Comparison of ENCODE assay signal across 1 cellular context in the genomic region with DNA sequence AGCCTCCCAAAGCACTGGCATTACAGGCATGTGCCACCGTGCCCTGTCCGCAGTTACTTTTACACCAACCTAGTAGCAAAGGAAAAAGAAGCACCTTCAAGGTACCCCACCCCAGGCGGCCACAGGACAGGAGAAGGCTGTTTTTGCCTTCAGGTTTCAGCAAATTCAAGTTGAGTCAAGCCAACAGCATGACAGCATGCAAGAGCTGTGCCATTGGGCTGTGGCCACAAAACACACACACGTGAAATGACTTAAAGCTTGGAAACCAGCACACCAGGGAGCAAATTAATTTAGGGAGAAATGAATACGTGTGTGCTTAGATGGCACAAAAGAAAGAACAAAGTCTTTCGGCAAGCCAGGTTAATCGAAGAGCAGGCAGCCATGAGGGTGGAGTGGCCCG.
TF ChIP-seq lines count a peak whose summit lies in the region.

No MANE protein-coding gene starts in this region.

TF ChIP-seq in A549, 52 proteins besides CTCF, POLR2A, EP300 and RAD21 (continued from another document):
- no peak for TF ChIP-seq ESRRA (IDR thresholded peaks at IDR 0.05; ENCODE audit: borderline replicate concordance, low read length)
- TF ChIP-seq, protein P1, sequence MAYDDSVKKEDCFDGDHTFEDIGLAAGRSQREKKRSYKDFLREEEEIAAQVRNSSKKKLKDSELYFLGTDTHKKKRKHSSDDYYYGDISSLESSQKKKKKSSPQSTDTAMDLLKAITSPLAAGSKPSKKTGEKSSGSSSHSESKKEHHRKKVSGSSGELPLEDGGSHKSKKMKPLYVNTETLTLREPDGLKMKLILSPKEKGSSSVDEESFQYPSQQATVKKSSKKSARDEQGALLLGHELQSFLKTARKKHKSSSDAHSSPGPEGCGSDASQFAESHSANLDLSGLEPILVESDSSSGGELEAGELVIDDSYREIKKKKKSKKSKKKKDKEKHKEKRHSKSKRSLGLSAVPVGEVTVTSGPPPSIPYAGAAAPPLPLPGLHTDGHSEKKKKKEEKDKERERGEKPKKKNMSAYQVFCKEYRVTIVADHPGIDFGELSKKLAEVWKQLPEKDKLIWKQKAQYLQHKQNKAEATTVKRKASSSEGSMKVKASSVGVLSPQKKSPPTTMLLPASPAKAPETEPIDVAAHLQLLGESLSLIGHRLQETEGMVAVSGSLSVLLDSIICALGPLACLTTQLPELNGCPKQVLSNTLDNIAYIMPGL (CRISPR knock-in tag; IDR thresholded peaks at IDR 0.05; ENCODE audit: borderline replicate concordance), result no peak
- no peak for TF ChIP-seq TFCP2L1 (CRISPR knock-in tag; IDR thresholded peaks at IDR 0.05)
- TF ChIP-seq SREBF2 (IDR thresholded peaks at IDR 0.05), result no peak
- no peak for TF ChIP-seq RFX5 (IDR thresholded peaks at IDR 0.05)
- no peak for TF ChIP-seq CBX2 (IDR thresholded peaks at IDR 0.05; ENCODE audit: borderline replicate concordance, low read depth)
- TF ChIP-seq, protein P2, sequence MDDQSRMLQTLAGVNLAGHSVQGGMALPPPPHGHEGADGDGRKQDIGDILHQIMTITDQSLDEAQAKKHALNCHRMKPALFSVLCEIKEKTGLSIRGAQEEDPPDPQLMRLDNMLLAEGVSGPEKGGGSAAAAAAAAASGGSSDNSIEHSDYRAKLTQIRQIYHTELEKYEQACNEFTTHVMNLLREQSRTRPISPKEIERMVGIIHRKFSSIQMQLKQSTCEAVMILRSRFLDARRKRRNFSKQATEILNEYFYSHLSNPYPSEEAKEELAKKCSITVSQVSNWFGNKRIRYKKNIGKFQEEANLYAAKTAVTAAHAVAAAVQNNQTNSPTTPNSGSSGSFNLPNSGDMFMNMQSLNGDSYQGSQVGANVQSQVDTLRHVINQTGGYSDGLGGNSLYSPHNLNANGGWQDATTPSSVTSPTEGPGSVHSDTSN (IDR thresholded peaks at IDR 0.05), result no peak
- TF ChIP-seq, protein P3, sequence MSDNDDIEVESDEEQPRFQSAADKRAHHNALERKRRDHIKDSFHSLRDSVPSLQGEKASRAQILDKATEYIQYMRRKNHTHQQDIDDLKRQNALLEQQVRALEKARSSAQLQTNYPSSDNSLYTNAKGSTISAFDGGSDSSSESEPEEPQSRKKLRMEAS (IDR thresholded peaks at IDR 0.05), result no peak
